Comparison of ENCODE assay signal across 10 cellular contexts in the genomic region with DNA sequence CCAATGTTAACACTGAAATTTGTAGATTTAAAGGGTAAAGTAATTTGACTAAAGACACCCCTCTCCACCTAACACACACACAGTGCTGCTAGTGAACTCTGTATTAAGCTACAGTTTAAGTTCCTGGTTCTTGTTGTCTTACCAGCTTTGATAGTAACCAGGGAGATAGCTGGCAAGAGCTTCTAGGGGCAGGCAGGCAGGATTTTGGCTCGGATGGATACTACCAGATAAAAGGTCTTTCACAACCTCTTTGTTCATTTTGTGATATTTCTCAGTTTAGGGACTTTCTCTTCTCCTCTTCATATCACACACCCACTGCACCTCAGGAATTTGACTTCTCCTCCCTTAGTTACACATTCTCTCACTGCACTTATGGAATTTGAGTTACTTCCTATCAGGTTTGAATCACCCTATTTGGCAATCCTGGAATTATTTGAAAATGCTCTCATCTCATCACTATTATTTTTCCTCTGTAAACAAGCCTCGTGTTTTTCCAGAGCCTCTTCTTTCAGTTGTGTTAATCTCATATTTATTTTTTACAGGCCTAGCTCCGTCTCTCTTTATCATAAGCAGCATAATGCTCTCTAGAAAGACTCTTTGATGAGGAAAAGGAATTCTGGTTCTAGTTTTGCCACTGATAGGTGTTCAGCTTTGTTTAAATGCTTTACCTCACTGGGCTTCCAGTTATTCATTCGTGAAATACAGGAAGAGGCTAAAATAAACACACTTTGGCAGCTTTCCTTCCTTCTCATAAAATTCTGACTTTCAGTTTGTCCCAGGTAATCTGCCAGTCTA. TPM values are rescaled to one million over a fixed set of nuclear protein-coding genes. Genes with fewer than 3 reads are reported as not detected.
DNase-seq lines count a peak whose midpoint lies in the region; ATAC-seq and TF ChIP-seq lines count a peak whose summit lies in the region.
"Had no signal": no experiment of that assay in that cellular context is flagged by ENCODE, and none has a peak within 500 bp of the region (broad histone marks: within the 10 kb centered on the region; RNA-seq: fewer than 3 reads in every experiment).

No MANE protein-coding gene starts in this region.

- H3K36me3 Mint-ChIP-seq in progenitor cell of endocrine pancreas (ENCODE audit: insufficient read depth): peaks cover 1% of the 10 kb centered on the region
- H3K36me3 Mint-ChIP-seq: IgD-negative memory B cell had no signal

- ATAC-seq in SK-N-SH treated with all-trans-retinoic acid at 6 μM for 48 hours (peak; percentile 85), HG02840 (IDR thresholded peaks at IDR 0.05; ENCODE audit: low FRiP score, unreplicated experiment) (no peak)

- no peaks in the 10 kb centered on the region for H3K27me3 Mint-ChIP-seq in progenitor cell of endocrine pancreas

- H3K4me1 Mint-ChIP-seq in progenitor cell of endocrine pancreas (ENCODE audit: low read depth): peaks cover 14% of the 10 kb centered on the region
- H3K4me1 Mint-ChIP-seq: IgD-negative memory B cell had no signal

- intact Hi-C loops in posterior cingulate gyrus (cut with DNase I): no loop called here

- no peak overlapping the region for H3K4me3 Mint-ChIP-seq in progenitor cell of endocrine pancreas (ENCODE audit: low read depth)
- H3K4me3 Mint-ChIP-seq: IgD-negative memory B cell had no signal

- TF ChIP-seq CTCF in foreskin fibroblast (IDR thresholded peaks at IDR 0.05; ENCODE audit: low read depth, low read length): no peak
- TF ChIP-seq CTCF in progenitor cell of endocrine pancreas (IDR thresholded peaks at IDR 0.05; ENCODE audit: unreplicated experiment): no peak

- peak; percentile 96 for DNase-seq in GM04503 (ENCODE audit: low read depth)
- peak; percentile 88 to 89 for DNase-seq in foreskin fibroblast
- DNase-seq in progenitor cell of endocrine pancreas (ENCODE audit: low spot score, unreplicated experiment): no peak
- DNase-seq in caudate nucleus (lab: John Stamatoyannopoulos, UW): no peak
- DNase-seq in posterior cingulate gyrus: no peak
- no peak for DNase-seq in effector CD4-positive, alpha-beta T cell

- peak overlapping the region in 1 of 2 donors; percentile 18 for H3K4me3 ChIP-seq in foreskin fibroblast (ENCODE audit: low read depth in 1 of 2, low read length in 2 of 2)

- peaks cover 28% of the 10 kb centered on the region for H3K9me3 Mint-ChIP-seq in progenitor cell of endocrine pancreas (ENCODE audit: low read depth)

- peak overlapping the region; percentile 62 for H3K27ac Mint-ChIP-seq in progenitor cell of endocrine pancreas
- H3K27ac Mint-ChIP-seq: IgD-negative memory B cell had no signal

- no peak overlapping the region for H3K27ac ChIP-seq in caudate nucleus (ENCODE audit: low read depth, low read length)

TF ChIP-seq in SK-N-SH treated with all-trans-retinoic acid at 6 μM for 48 hours, 23 proteins besides CTCF, POLR2A, EP300 and RAD21:
- TF ChIP-seq, protein P1, sequence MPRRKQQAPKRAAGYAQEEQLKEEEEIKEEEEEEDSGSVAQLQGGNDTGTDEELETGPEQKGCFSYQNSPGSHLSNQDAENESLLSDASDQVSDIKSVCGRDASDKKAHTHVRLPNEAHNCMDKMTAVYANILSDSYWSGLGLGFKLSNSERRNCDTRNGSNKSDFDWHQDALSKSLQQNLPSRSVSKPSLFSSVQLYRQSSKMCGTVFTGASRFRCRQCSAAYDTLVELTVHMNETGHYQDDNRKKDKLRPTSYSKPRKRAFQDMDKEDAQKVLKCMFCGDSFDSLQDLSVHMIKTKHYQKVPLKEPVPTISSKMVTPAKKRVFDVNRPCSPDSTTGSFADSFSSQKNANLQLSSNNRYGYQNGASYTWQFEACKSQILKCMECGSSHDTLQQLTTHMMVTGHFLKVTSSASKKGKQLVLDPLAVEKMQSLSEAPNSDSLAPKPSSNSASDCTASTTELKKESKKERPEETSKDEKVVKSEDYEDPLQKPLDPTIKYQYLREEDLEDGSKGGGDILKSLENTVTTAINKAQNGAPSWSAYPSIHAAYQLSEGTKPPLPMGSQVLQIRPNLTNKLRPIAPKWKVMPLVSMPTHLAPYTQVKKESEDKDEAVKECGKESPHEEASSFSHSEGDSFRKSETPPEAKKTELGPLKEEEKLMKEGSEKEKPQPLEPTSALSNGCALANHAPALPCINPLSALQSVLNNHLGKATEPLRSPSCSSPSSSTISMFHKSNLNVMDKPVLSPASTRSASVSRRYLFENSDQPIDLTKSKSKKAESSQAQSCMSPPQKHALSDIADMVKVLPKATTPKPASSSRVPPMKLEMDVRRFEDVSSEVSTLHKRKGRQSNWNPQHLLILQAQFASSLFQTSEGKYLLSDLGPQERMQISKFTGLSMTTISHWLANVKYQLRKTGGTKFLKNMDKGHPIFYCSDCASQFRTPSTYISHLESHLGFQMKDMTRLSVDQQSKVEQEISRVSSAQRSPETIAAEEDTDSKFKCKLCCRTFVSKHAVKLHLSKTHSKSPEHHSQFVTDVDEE (CRISPR knock-in tag; IDR thresholded peaks at IDR 0.05): no peak
- TF ChIP-seq ARNTL (CRISPR knock-in tag; IDR thresholded peaks at IDR 0.05; ENCODE audit: borderline replicate concordance, low read depth) (no peak), PPARA (CRISPR knock-in tag; IDR thresholded peaks at IDR 0.05; ENCODE audit: borderline replicate concordance) (no peak), ZFP3 (CRISPR knock-in tag; IDR thresholded peaks at IDR 0.05) (no peak), TOX (CRISPR knock-in tag; IDR thresholded peaks at IDR 0.05; ENCODE audit: borderline replicate concordance) (no peak), ZC3H10 (CRISPR knock-in tag; IDR thresholded peaks at IDR 0.05) (no peak), ZNF565 (CRISPR knock-in tag; conservative IDR thresholded peaks at IDR 0.05; ENCODE audit: low read depth) (no peak), ZNF70 (CRISPR knock-in tag; IDR thresholded peaks at IDR 0.05) (no peak), RARB (CRISPR knock-in tag; IDR thresholded peaks at IDR 0.05) (no peak), OSR1 (CRISPR knock-in tag; IDR thresholded peaks at IDR 0.05) (no peak), ZNF8 (CRISPR knock-in tag; IDR thresholded peaks at IDR 0.05) (no peak), ZFP30 (CRISPR knock-in tag; IDR thresholded peaks at IDR 0.05) (no peak), ISL1 (CRISPR knock-in tag; IDR thresholded peaks at IDR 0.05) (no peak), CSDC2 (CRISPR knock-in tag; IDR thresholded peaks at IDR 0.05) (no peak), SNAI2 (CRISPR knock-in tag; IDR thresholded peaks at IDR 0.05) (no peak)
- TF ChIP-seq, protein P2, sequence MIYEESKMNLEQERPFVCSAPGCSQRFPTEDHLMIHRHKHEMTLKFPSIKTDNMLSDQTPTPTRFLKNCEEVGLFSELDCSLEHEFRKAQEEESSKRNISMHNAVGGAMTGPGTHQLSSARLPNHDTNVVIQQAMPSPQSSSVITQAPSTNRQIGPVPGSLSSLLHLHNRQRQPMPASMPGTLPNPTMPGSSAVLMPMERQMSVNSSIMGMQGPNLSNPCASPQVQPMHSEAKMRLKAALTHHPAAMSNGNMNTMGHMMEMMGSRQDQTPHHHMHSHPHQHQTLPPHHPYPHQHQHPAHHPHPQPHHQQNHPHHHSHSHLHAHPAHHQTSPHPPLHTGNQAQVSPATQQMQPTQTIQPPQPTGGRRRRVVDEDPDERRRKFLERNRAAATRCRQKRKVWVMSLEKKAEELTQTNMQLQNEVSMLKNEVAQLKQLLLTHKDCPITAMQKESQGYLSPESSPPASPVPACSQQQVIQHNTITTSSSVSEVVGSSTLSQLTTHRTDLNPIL (CRISPR knock-in tag; IDR thresholded peaks at IDR 0.05; ENCODE audit: low read depth): no peak
- TF ChIP-seq, protein P3, sequence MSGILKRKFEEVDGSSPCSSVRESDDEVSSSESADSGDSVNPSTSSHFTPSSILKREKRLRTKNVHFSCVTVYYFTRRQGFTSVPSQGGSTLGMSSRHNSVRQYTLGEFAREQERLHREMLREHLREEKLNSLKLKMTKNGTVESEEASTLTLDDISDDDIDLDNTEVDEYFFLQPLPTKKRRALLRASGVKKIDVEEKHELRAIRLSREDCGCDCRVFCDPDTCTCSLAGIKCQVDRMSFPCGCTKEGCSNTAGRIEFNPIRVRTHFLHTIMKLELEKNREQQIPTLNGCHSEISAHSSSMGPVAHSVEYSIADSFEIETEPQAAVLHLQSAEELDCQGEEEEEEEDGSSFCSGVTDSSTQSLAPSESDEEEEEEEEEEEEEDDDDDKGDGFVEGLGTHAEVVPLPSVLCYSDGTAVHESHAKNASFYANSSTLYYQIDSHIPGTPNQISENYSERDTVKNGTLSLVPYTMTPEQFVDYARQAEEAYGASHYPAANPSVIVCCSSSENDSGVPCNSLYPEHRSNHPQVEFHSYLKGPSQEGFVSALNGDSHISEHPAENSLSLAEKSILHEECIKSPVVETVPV (CRISPR knock-in tag; IDR thresholded peaks at IDR 0.05): no peak
- TF ChIP-seq, protein P4, sequence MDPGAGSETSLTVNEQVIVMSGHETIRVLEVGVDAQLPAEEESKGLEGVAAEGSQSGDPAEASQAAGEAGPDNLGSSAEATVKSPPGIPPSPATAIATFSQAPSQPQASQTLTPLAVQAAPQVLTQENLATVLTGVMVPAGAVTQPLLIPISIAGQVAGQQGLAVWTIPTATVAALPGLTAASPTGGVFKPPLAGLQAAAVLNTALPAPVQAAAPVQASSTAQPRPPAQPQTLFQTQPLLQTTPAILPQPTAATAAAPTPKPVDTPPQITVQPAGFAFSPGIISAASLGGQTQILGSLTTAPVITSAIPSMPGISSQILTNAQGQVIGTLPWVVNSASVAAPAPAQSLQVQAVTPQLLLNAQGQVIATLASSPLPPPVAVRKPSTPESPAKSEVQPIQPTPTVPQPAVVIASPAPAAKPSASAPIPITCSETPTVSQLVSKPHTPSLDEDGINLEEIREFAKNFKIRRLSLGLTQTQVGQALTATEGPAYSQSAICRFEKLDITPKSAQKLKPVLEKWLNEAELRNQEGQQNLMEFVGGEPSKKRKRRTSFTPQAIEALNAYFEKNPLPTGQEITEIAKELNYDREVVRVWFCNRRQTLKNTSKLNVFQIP (CRISPR knock-in tag; IDR thresholded peaks at IDR 0.05; ENCODE audit: borderline replicate concordance, low read depth): no peak

RNA-seq across cellular contexts. Expression of a gene that starts 23.0 kb away (rescaled TPM):
- 37.8 and 38.0 TPM in 2 replicates for total RNA-seq in progenitor cell of endocrine pancreas

RNA-seq across cellular contexts. Expression of a gene that starts 42.7 kb away (rescaled TPM):
- 0.31 TPM in 2 replicates for total RNA-seq in progenitor cell of endocrine pancreas
- total RNA-seq: activated CD8-positive, alpha-beta memory T cell treated with anti-CD3 and anti-CD28 coated beads for 36 hours had no signal

Comparison
In these comparisons a context has a peak if more than half of its experiments do, and no peak if none do; other contexts are left out.
1. DNase-seq: peak in GM04503 (single experiment) and foreskin fibroblast (2 of 2); none in progenitor cell of endocrine pancreas (single experiment), caudate nucleus (0 of 61), posterior cingulate gyrus (0 of 10) and effector CD4-positive, alpha-beta T cell (single experiment).